ENCODE assay signal across 9 cellular contexts in genomic region chr20:53898558-53898931, GRCh38.
DNase-seq lines count a peak whose midpoint lies in the region; ATAC-seq and FAIRE-seq lines count a peak whose summit lies in the region.
"Had no signal": no experiment of that assay in that cellular context is flagged by ENCODE, and none has a peak within 500 bp of the region (broad histone marks: within the 10 kb centered on the region; RNA-seq: fewer than 3 reads in every experiment).

No MANE protein-coding gene starts in this region.

- H3K36me3 Mint-ChIP-seq in CD4-positive, alpha-beta memory T cell: no peaks in the 10 kb centered on the region
- H3K36me3 Mint-ChIP-seq in activated naive CD8-positive, alpha-beta T cell treated with anti-CD3 and anti-CD28 coated beads for 36 hours: peaks cover 3% of the 10 kb centered on the region
- H3K36me3 Mint-ChIP-seq in naive thymus-derived CD4-positive, alpha-beta T cell: peaks cover 0 to 3% (median 0%) of the 10 kb centered on the region in 5 donors

- H3K27me3 Mint-ChIP-seq in CD4-positive, alpha-beta memory T cell: no peaks in the 10 kb centered on the region
- no peaks in the 10 kb centered on the region for H3K27me3 Mint-ChIP-seq in activated naive CD8-positive, alpha-beta T cell treated with anti-CD3 and anti-CD28 coated beads for 36 hours
- H3K27me3 Mint-ChIP-seq in naive thymus-derived CD4-positive, alpha-beta T cell: no peaks in the 10 kb centered on the region
- H3K27me3 Mint-ChIP-seq: progenitor cell of endocrine pancreas had no signal

- FAIRE-seq in frontal cortex (lab: Jason Lieb, UNC): no peak

- no peak overlapping the region for H3K4me3 ChIP-seq in CD4-positive, alpha-beta memory T cell (ENCODE audit: low read length in 2 of 2)
- H3K4me3 ChIP-seq in HUES48 (ENCODE audit: low read depth, low read length): no peak overlapping the region
- no peak overlapping the region for H3K4me3 ChIP-seq in naive thymus-derived CD4-positive, alpha-beta T cell (ENCODE audit: low read length)

- peak overlapping the region in 4 of 7 donors; percentile 12 to 87 (median 30) for H3K27ac Mint-ChIP-seq in CD4-positive, alpha-beta memory T cell
- peak overlapping the region; percentile 98 for H3K27ac Mint-ChIP-seq in activated naive CD8-positive, alpha-beta T cell treated with anti-CD3 and anti-CD28 coated beads for 36 hours
- H3K27ac Mint-ChIP-seq in naive thymus-derived CD4-positive, alpha-beta T cell: peak overlapping the region; percentile 20 to 92 (median 74)
- H3K27ac Mint-ChIP-seq: progenitor cell of endocrine pancreas had no signal

- peaks cover 15 to 35% (median 25%) of the 10 kb centered on the region in 4 donors for H3K4me1 Mint-ChIP-seq in CD4-positive, alpha-beta memory T cell
- peaks cover 63% of the 10 kb centered on the region for H3K4me1 Mint-ChIP-seq in activated naive CD8-positive, alpha-beta T cell treated with anti-CD3 and anti-CD28 coated beads for 36 hours
- H3K4me1 Mint-ChIP-seq in naive thymus-derived CD4-positive, alpha-beta T cell: peaks cover under 1 to 52% (median 39%) of the 10 kb centered on the region in 7 donors

- H3K9me3 Mint-ChIP-seq in CD4-positive, alpha-beta memory T cell: no peaks in the 10 kb centered on the region
- H3K9me3 Mint-ChIP-seq in activated naive CD8-positive, alpha-beta T cell treated with anti-CD3 and anti-CD28 coated beads for 36 hours: peaks cover 1% of the 10 kb centered on the region
- no peaks in the 10 kb centered on the region for H3K9me3 Mint-ChIP-seq in naive thymus-derived CD4-positive, alpha-beta T cell

- no peak overlapping the region for H3K4me3 Mint-ChIP-seq in CD4-positive, alpha-beta memory T cell
- H3K4me3 Mint-ChIP-seq in activated naive CD8-positive, alpha-beta T cell treated with anti-CD3 and anti-CD28 coated beads for 36 hours: no peak overlapping the region
- peak overlapping the region in 1 of 10 donors; percentile 44 for H3K4me3 Mint-ChIP-seq in naive thymus-derived CD4-positive, alpha-beta T cell

- H3K36me3 ChIP-seq in CD4-positive, alpha-beta memory T cell (ENCODE audit: insufficient read depth, low read length): no peaks in the 10 kb centered on the region
- H3K36me3 ChIP-seq in HUES48 (ENCODE audit: control insufficient read depth, insufficient read depth, low read length): no peaks in the 10 kb centered on the region
- H3K36me3 ChIP-seq in naive thymus-derived CD4-positive, alpha-beta T cell (ENCODE audit: control insufficient read depth in 2 of 3, insufficient read depth in 3 of 3, low read length in 3 of 3): no peaks in the 10 kb centered on the region

- POLR2A ChIA-PET in CD4-positive, alpha-beta memory T cell (lab: Charles Lee; ENCODE audit: partially characterized antibody): interaction anchor here (0.8 to 4.2 kb wide), 5 partner anchors 15 to 323 kb away, joined by 3 to 33 read pairs (median 4); no protein-coding TSS in a partner anchor
- POLR2A ChIA-PET in naive thymus-derived CD4-positive, alpha-beta T cell (lab: Charles Lee): interaction anchor here (0.6 to 3.2 kb wide), 5 partner anchors 14 to 333 kb away, joined by 3 to 23 read pairs (median 4); no protein-coding TSS in a partner anchor

- CTCF ChIA-PET in CD4-positive, alpha-beta memory T cell (lab: Charles Lee; ENCODE audit: partially characterized antibody): interaction anchor here (0.5 to 2.4 kb wide), 6 partner anchors 16 to 91 kb away, joined by 3 to 13 read pairs (median 6); no protein-coding TSS in a partner anchor
- CTCF ChIA-PET in naive thymus-derived CD4-positive, alpha-beta T cell (lab: Charles Lee): interaction anchor here (0.7 to 2.4 kb wide), 5 partner anchors 9 to 321 kb away, joined by 3 to 11 read pairs (median 3); no protein-coding TSS in a partner anchor

- H3K27me3 ChIP-seq in CD4-positive, alpha-beta memory T cell (ENCODE audit: insufficient read depth, low read length): no peaks in the 10 kb centered on the region
- H3K27me3 ChIP-seq in HUES48 (ENCODE audit: control insufficient read depth, insufficient read depth, low read length): no peaks in the 10 kb centered on the region
- H3K27me3 ChIP-seq in naive thymus-derived CD4-positive, alpha-beta T cell (ENCODE audit: control insufficient read depth in 2 of 2, insufficient read depth in 2 of 2, low read length in 2 of 2): no peaks in the 10 kb centered on the region

- no peak for ATAC-seq in naive thymus-derived CD4-positive, alpha-beta T cell

- H3K4me1 ChIP-seq in CD4-positive, alpha-beta memory T cell (ENCODE audit: insufficient read depth, low read length): peaks cover 18% of the 10 kb centered on the region
- peaks cover 42% of the 10 kb centered on the region for H3K4me1 ChIP-seq in HUES48 (ENCODE audit: control insufficient read depth, insufficient read depth, low read length)
- H3K4me1 ChIP-seq in naive thymus-derived CD4-positive, alpha-beta T cell (ENCODE audit: control insufficient read depth in 2 of 2, insufficient read depth in 2 of 2, low read length in 2 of 2): peaks cover 13 to 18% of the 10 kb centered on the region in 2 donors

- H3K9me3 ChIP-seq in CD4-positive, alpha-beta memory T cell (ENCODE audit: control insufficient read depth in 1 of 2, low read length in 2 of 2): no peaks in the 10 kb centered on the region
- H3K9me3 ChIP-seq in HUES48 (ENCODE audit: control insufficient read depth, insufficient read depth, low read length): no peaks in the 10 kb centered on the region
- H3K9me3 ChIP-seq in naive thymus-derived CD4-positive, alpha-beta T cell (ENCODE audit: control insufficient read depth in 2 of 3, low read length in 3 of 3): no peaks in the 10 kb centered on the region

- H3K27ac ChIP-seq in CD4-positive, alpha-beta memory T cell (ENCODE audit: low read depth, low read length): no peak overlapping the region
- peak overlapping the region; percentile 58 for H3K27ac ChIP-seq in HUES48 (ENCODE audit: low read depth, low read length)
- no peak overlapping the region for H3K27ac ChIP-seq in naive thymus-derived CD4-positive, alpha-beta T cell (ENCODE audit: low read depth, low read length)

- H3K9ac ChIP-seq in HUES48 (ENCODE audit: low read depth, low read length): no peak overlapping the region

- no peak for DNase-seq in CD4-positive, alpha-beta memory T cell
- no peak for DNase-seq in activated naive CD8-positive, alpha-beta T cell treated with anti-CD3 and anti-CD28 coated beads for 36 hours
- DNase-seq in naive thymus-derived CD4-positive, alpha-beta T cell: no peak
- DNase-seq in frontal cortex (ENCODE audit: low spot score in 2 of 2) (no peak), kidney tubule cell (ENCODE audit: low spot score) (no peak)
- DNase-seq in stimulated activated CD4-positive, alpha-beta T cell treated with anti-CD3 and anti-CD28 coated beads, Interleukin-2, amount 100 ng/mL, for 48 hours: no peak
- DNase-seq: NCI-H1092 treated with DMSO at 0.1 percent for 48 hours had no signal

- intact Hi-C loops in CD4-positive, alpha-beta memory T cell (cut with micrococcal nuclease): loop anchor here (2.0 kb wide), 1 partner anchor 16 kb away; no protein-coding TSS in a partner anchor
- intact Hi-C loops in naive thymus-derived CD4-positive, alpha-beta T cell (cut with micrococcal nuclease): loop anchor here in 1 of 2 donors (2.0 kb wide), 1 partner anchor 14 kb away; no protein-coding TSS in a partner anchor

Comparison
In these comparisons a context has a peak if more than half of its experiments do, and no peak if none do; other contexts are left out.
1. H3K27ac Mint-ChIP-seq: peak in every context shown above with its lines; median percentile 98 in activated naive CD8-positive, alpha-beta T cell treated with anti-CD3 and anti-CD28 coated beads for 36 hours; 74 in naive thymus-derived CD4-positive, alpha-beta T cell; 30 in CD4-positive, alpha-beta memory T cell.